10 cellular contexts compared by ENCODE assay signal in the genomic region with DNA sequence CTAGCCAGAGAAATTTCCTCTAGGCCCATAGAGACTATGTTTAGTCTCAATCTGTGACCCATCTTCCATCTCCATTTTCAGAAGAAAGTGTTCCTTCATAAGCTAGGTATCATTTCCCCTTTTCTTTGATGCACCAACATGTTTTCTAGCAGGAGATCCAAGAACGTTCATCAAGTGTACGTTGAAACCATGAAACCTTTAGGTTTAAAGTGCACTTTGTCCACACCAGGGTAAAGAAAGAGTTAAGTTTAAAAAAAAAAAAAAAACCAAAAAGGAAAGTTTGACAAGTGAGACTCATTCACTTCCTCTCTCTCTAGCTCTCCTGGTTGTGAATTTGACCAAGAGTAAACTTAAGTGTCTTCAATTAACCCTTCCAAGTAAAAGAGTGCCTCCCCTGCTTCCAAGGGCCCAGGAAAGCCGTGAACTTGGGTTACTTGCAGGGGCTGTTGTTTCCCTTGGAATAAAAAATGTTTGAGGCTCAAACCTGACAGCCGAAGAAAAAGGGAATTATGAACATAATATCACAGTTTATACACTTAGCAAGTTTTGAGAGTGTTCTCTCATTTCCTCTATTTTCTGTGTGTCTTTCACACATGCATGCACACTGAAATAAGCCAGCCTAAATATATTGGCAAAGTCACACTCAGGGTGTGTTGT. TPM values are rescaled to one million over a fixed set of nuclear protein-coding genes. Genes with fewer than 3 reads are reported as not detected.
DNase-seq lines count a peak whose midpoint lies in the region; ATAC-seq, FAIRE-seq and TF ChIP-seq lines count a peak whose summit lies in the region.
"Had no signal": no experiment of that assay in that cellular context is flagged by ENCODE, and none has a peak within 500 bp of the region (broad histone marks: within the 10 kb centered on the region; RNA-seq: fewer than 3 reads in every experiment).

No MANE protein-coding gene starts in this region.

- peak overlapping the region; percentile 79 to 84 for H4K8ac ChIP-seq in IMR-90 (ENCODE audit: low read depth in 2 of 2, low read length in 2 of 2)

- peak overlapping the region; percentile 78 for H2BK20ac ChIP-seq in IMR-90 (ENCODE audit: low read depth, low read length)

- peak overlapping the region; percentile 11; the same call in 1 of the 2 replicates for H3K14ac ChIP-seq in IMR-90 (replicated peaks; ENCODE audit: low read depth, low read length)

- peaks cover 16% of the 10 kb centered on the region for H3K9me1 ChIP-seq in IMR-90 (ENCODE audit: insufficient read depth, low read length)

- dilution Hi-C loops in IMR-90 (cut with HindIII; ENCODE audit: low sequenced_read_pairs, unreplicated experiment), result no loop called here

- H3K4me1 ChIP-seq in IMR-90 (ENCODE audit: control insufficient read depth, insufficient read depth, low read length), result peaks cover 26% of the 10 kb centered on the region
- H3K4me1 ChIP-seq in iPS-20b (ENCODE audit: insufficient read depth, low read length), result peaks cover 26% of the 10 kb centered on the region
- peaks cover 0 to 9% (median 4%) of the 10 kb centered on the region in 4 donors for H3K4me1 ChIP-seq in transverse colon
- H3K4me1 ChIP-seq in upper lobe of right lung, result peaks cover under 1% of the 10 kb centered on the region

- H3K27ac ChIP-seq in IMR-90 (ENCODE audit: insufficient read depth, low read length) (peak overlapping the region; percentile 89; the same call in 1 of the 2 replicates), iPS-20b (ENCODE audit: low read length) (peak overlapping the region; percentile 1), transverse colon (peak overlapping the region in 2 of 4 donors; percentile 2 to 7), upper lobe of right lung (no peak overlapping the region)

- DNase-seq in IMR-90 (no peak), transverse colon (no peak), frontal cortex (ENCODE audit: low spot score in 2 of 2) (no peak), NCI-H345 treated with DMSO at 0.1 percent for 48 hours (lab: John Stamatoyannopoulos, UW; ENCODE audit: unreplicated experiment) (no peak), upper lobe of right lung (no peak)
- DNase-seq: activated gamma-delta T cell treated with Interleukin-2 at 50 U/mL for 16 hours had no signal

- H2BK5ac ChIP-seq in IMR-90 (ENCODE audit: low read depth, low read length, poor library complexity, severe bottlenecking), result peak overlapping the region; percentile 64

- peak overlapping the region; percentile 76 for H2AK5ac ChIP-seq in IMR-90 (ENCODE audit: low read depth, low read length)

- peak overlapping the region; percentile 73 for H4K91ac ChIP-seq in IMR-90 (ENCODE audit: insufficient read depth, low read depth, low read length)

- ATAC-seq in GM18858 (IDR thresholded peaks at IDR 0.05; ENCODE audit: unreplicated experiment) (peak; percentile 49), GM21723 (IDR thresholded peaks at IDR 0.05; ENCODE audit: unreplicated experiment) (peak; percentile 67), IMR-90 (ENCODE audit: low read depth) (no peak), upper lobe of right lung (no peak)
- ATAC-seq: Panc1 had no signal

- peak overlapping the region; percentile 91 for H4K5ac ChIP-seq in IMR-90 (ENCODE audit: low read depth, low read length)

- no peak overlapping the region for H3K4me3 ChIP-seq in IMR-90 (ENCODE audit: insufficient read depth, low read depth, low read length)
- no peak overlapping the region; the same call in 1 of the 2 replicates for H3K4me3 ChIP-seq in iPS-20b (ENCODE audit: low read length)
- H3K4me3 ChIP-seq in transverse colon, result no peak overlapping the region
- H3K4me3 ChIP-seq in upper lobe of right lung, result no peak overlapping the region

- peak overlapping the region; percentile 91 for H3K18ac ChIP-seq in IMR-90 (ENCODE audit: low read depth, low read length)

- no peaks in the 10 kb centered on the region for H4K20me1 ChIP-seq in IMR-90 (ENCODE audit: insufficient read depth, low read length)

- H3K36me3 ChIP-seq in IMR-90 (ENCODE audit: control insufficient read depth, insufficient read depth, low read length), result no peaks in the 10 kb centered on the region
- H3K36me3 ChIP-seq in iPS-20b (ENCODE audit: insufficient read depth, low read depth, low read length), result no peaks in the 10 kb centered on the region
- no peaks in the 10 kb centered on the region for H3K36me3 ChIP-seq in transverse colon
- H3K36me3 ChIP-seq in upper lobe of right lung, result no peaks in the 10 kb centered on the region

- peak overlapping the region; percentile 73; the same call in 2 of the 3 replicates for H2BK15ac ChIP-seq in IMR-90 (ENCODE audit: low read depth, low read length)

- H2AFZ ChIP-seq in IMR-90 (replicated peaks; ENCODE audit: low read length, poor library complexity), result no peak overlapping the region

- H2BK120ac ChIP-seq in IMR-90 (ENCODE audit: low read depth, low read length), result peak overlapping the region; percentile 72

- no peak for FAIRE-seq in frontal cortex (lab: Jason Lieb, UNC)

- TF ChIP-seq POLR2A in IMR-90 (IDR thresholded peaks at IDR 0.05; ENCODE audit: low read depth, low read length), result no peak
- no peak for TF ChIP-seq POLR2A in transverse colon (IDR thresholded peaks at IDR 0.05)

- H2AK9ac ChIP-seq in IMR-90 (replicated peaks; ENCODE audit: low read depth, low read length, poor library complexity), result no peak overlapping the region

- no CpG with 5 or more reads among the region's 4 CpGs for WGBS in IMR-90 (ENCODE audit: extremely low coverage in 2 of 2, insufficient read length in 1 of 2), 2 experiments
- 47 to 62% methylated on average over 4 of the region's 4 CpGs for WGBS in transverse colon (ENCODE audit: low coverage in 1 of 2), 2 donors

- intact Hi-C loops in IMR-90 (cut with micrococcal nuclease) (loop anchor here (1.0 kb wide), 1 partner anchor 8 kb away; no protein-coding TSS in a partner anchor), transverse colon (cut with DNase I; ENCODE audit: low total_unique reads) (no loop called here), upper lobe of right lung (cut with DNase I) (no loop called here)

- no TSS peak for BruUV-seq in IMR-90 (replicated peaks; lab: Mats Ljungman, UMichigan)

- TF ChIP-seq RAD21 in IMR-90 (IDR thresholded peaks at IDR 0.05; ENCODE audit: low read length), result no peak

- peak overlapping the region; percentile 29; the same call in 1 of the 2 replicates for H3K23ac ChIP-seq in IMR-90 (ENCODE audit: low read depth, low read length)

- POLR2A ChIA-PET in IMR-90 (lab: Charles Lee; ENCODE audit: unreplicated experiment), result interaction anchor here (0.6 kb wide), 2 partner anchors 12 to 156 kb away, joined by 4 to 10 read pairs; no protein-coding TSS in a partner anchor

- peak overlapping the region; percentile 11; the same call in 1 of the 2 replicates for H3K4me2 ChIP-seq in IMR-90 (ENCODE audit: low read depth, low read length)

- H3K9me3 ChIP-seq in IMR-90 (ENCODE audit: control insufficient read depth, insufficient read depth, low read length) (no peaks in the 10 kb centered on the region), iPS-20b (ENCODE audit: insufficient read depth, low read depth, low read length) (no peaks in the 10 kb centered on the region), transverse colon (no peaks in the 10 kb centered on the region), upper lobe of right lung (no peaks in the 10 kb centered on the region)

- peaks cover 10 to 15% of the 10 kb centered on the region in 2 experiments; a peak in 3 of 4 replicates for H3K79me1 ChIP-seq in IMR-90 (ENCODE audit: low read depth in 1 of 2, low read length in 2 of 2)

- H3K4ac ChIP-seq in IMR-90 (ENCODE audit: low read depth, low read length), result peak overlapping the region; percentile 53; the same call in 1 of the 2 replicates

- peak overlapping the region; percentile 58 for H3K56ac ChIP-seq in IMR-90 (ENCODE audit: extremely low read depth, insufficient read depth, low read length)

- CTCF ChIA-PET in IMR-90 (lab: Yijun Ruan, JAX), result interaction anchor here (0.7 to 1.5 kb wide), 2 partner anchors 15 to 419 kb away, joined by 3 read pairs; no protein-coding TSS in a partner anchor

- no peak for TF ChIP-seq EP300 in transverse colon (IDR thresholded peaks at IDR 0.05; ENCODE audit: low read depth)

- in situ Hi-C loops in IMR-90 (cut with MboI; ENCODE audit: low sequenced_read_pairs), result no loop called here
- in situ Hi-C loops in transverse colon (cut with MboI; ENCODE audit: low pct_ligation_motif_present in 1 of 4, low pct_unique_long_range_greater_than_20kb in 1 of 4, low sequenced_read_pairs in 3 of 4), result no loop called here

- H3K27me3 ChIP-seq in IMR-90 (ENCODE audit: control insufficient read depth, insufficient read depth, low read length), result no peaks in the 10 kb centered on the region
- H3K27me3 ChIP-seq in iPS-20b (ENCODE audit: insufficient read depth, low read length), result no peaks in the 10 kb centered on the region
- H3K27me3 ChIP-seq in transverse colon, result no peaks in the 10 kb centered on the region
- no peaks in the 10 kb centered on the region for H3K27me3 ChIP-seq in upper lobe of right lung

- H3K9ac ChIP-seq in IMR-90 (ENCODE audit: low read depth, low read length) (peak overlapping the region; percentile 77), iPS-20b (ENCODE audit: low read depth, low read length) (no peak overlapping the region)

- no peak for TF ChIP-seq CTCF in IMR-90 (conservative IDR thresholded peaks at IDR 0.05; ENCODE audit: low read depth, low read length)
- TF ChIP-seq CTCF in transverse colon (IDR thresholded peaks at IDR 0.05), result no peak
- no peak for TF ChIP-seq CTCF in upper lobe of right lung (IDR thresholded peaks at IDR 0.05)

TF ChIP-seq in IMR-90, 13 proteins besides CTCF, POLR2A, EP300 and RAD21:
- TF ChIP-seq CEBPB (IDR thresholded peaks at IDR 0.05; ENCODE audit: low read depth, low read length), result no peak
- TF ChIP-seq MAZ (IDR thresholded peaks at IDR 0.05; ENCODE audit: borderline replicate concordance, low read depth, low read length), result no peak
- TF ChIP-seq SMC3 (IDR thresholded peaks at IDR 0.05; ENCODE audit: low read depth, low read length), result no peak
- no peak for TF ChIP-seq RFX5 (IDR thresholded peaks at IDR 0.05; ENCODE audit: low read depth, low read length)
- TF ChIP-seq MXI1 (IDR thresholded peaks at IDR 0.05; ENCODE audit: borderline replicate concordance, low read depth, low read length), result no peak
- TF ChIP-seq NFE2L2 (IDR thresholded peaks at IDR 0.05; ENCODE audit: low read depth, low read length), result no peak

RNA-seq across cellular contexts. Expression of a gene that starts 56.7 kb away (rescaled TPM):
- 155 and 158 TPM in 2 replicates for total RNA-seq in IMR-90 (2012; rRNA removed)
- 163 and 202 TPM in 2 replicates for polyA plus RNA-seq in IMR-90 (2012; rRNA removed)
- polyA plus RNA-seq in IMR-90 (2012; cell fraction: cytosol; rRNA removed), result 108 and 247 TPM in 2 replicates
- 92.9 and 150 TPM in 2 replicates for polyA plus RNA-seq in IMR-90 (2012; cell fraction: nucleus; rRNA removed; ENCODE audit: low replicate concordance)
- 10 to 100 TPM in 3 of 4 donors, 1 to 10 TPM in 1; 7.0 to 37.8 (median 16.3) TPM for total RNA-seq in transverse colon
- 68.9 TPM for total RNA-seq in frontal cortex
- 272 TPM for total RNA-seq in upper lobe of right lung

Comparison
In these comparisons a context has a peak if more than half of its experiments do, and no peak if none do; other contexts are left out.
1. ATAC-seq: peak in GM18858 (single experiment) and GM21723 (single experiment); none in IMR-90 (single experiment) and upper lobe of right lung (single experiment).